16 cellular contexts compared by ENCODE assay signal in genomic region chr1:226972931-226973330, GRCh38. TPM values are rescaled to one million over a fixed set of nuclear protein-coding genes. Genes with fewer than 3 reads are reported as not detected.
A peak's percentile ranks its signal among the peaks of the same experiment; 100 is the strongest.
DNase-seq lines count a peak whose midpoint lies in the region; ATAC-seq and TF ChIP-seq lines count a peak whose summit lies in the region.
"Had no signal": no experiment of that assay in that cellular context is flagged by ENCODE, and none has a peak within 500 bp of the region (broad histone marks: within the 10 kb centered on the region; RNA-seq: fewer than 3 reads in every experiment).

No MANE protein-coding gene starts in this region.

- intact Hi-C loops in spleen (cut with DNase I; ENCODE audit: low total_unique reads) = no loop called here

- H3K27me3 ChIP-seq in layer of hippocampus (ENCODE audit: control insufficient read depth, insufficient read depth, low read length) (no peaks in the 10 kb centered on the region), spleen (replicated peaks in 1 of 7) (no peaks in the 10 kb centered on the region)

- TF ChIP-seq POLR2A in spleen (IDR thresholded peaks at IDR 0.05) = no peak

- ATAC-seq in GM19467 (IDR thresholded peaks at IDR 0.05; ENCODE audit: unreplicated experiment) = no peak
- ATAC-seq: left lobe of liver; stimulated activated naive CD8-positive, alpha-beta T cell treated with anti-CD3 and anti-CD28 coated beads, Interleukin-15, Interleukin-2, amounts not matched to agents 100 U/mL and 50 U/mL, for 24 hours had no signal

- POLR2A ChIA-PET in HEK293T (lab: Yijun Ruan, JAX) = no interaction called here

- H3K9me3 ChIP-seq in spleen = peaks cover 0 to 17% (median 13%) of the 10 kb centered on the region in 8 donors
- H3K9me3 ChIP-seq: SK-N-SH had no signal

- TF ChIP-seq CTCF in coronary artery (IDR thresholded peaks at IDR 0.05) (no peak), spleen (IDR thresholded peaks at IDR 0.05 in 8 of 11, conservative IDR thresholded peaks at IDR 0.05 in 3 of 11) (no peak)

- CTCF ChIA-PET in HEK293T (lab: Yijun Ruan, JAX) = no interaction called here

- no peak overlapping the region for H3K4me3 ChIP-seq in coronary artery
- no peak overlapping the region for H3K4me3 ChIP-seq in spleen

- H3K36me3 ChIP-seq in spleen = peaks cover 0 to 91% (median 11%) of the 10 kb centered on the region in 6 donors

- DNase-seq in HEK293T (ENCODE audit: extremely low spot score) (no peak), coronary artery (ENCODE audit: low spot score) (peak; percentile 66), spleen (no peak), NCI-H1417 (lab: John Stamatoyannopoulos, UW) (no peak), germinal center (ENCODE audit: low spot score) (no peak), cortex of kidney (lab: John Stamatoyannopoulos, UW) (no peak)
- DNase-seq: activated naive CD4-positive, alpha-beta T cell treated with anti-CD3 and anti-CD28 coated beads, Interleukin-2, amount 50 U/mL, for 16 hours; DMS79; KG1; NCI-H1436; stimulated activated naive CD8-positive, alpha-beta T cell treated with anti-CD3 and anti-CD28 coated beads, Interleukin-15, Interleukin-2, amounts not matched to agents 100 U/mL and 50 U/mL, for 24 hours had no signal

- H3K4me1 ChIP-seq in spleen = peaks cover 0 to 27% (median 25%) of the 10 kb centered on the region in 6 donors

- WGBS in spleen, 5 donors = 71 to 86% (median 77%) methylated on average over 6 of the region's 6 CpGs

- H3K27ac ChIP-seq in coronary artery (peak overlapping the region; percentile 87 to 92), layer of hippocampus (ENCODE audit: low read depth, low read length) (peak overlapping the region; percentile 89), spleen (peak overlapping the region in 7 of 8 donors; percentile 56 to 72 (median 64))
- H3K27ac ChIP-seq: epithelial cell of prostate had no signal

TF ChIP-seq in HEK293T, 16 proteins besides CTCF, POLR2A, EP300 and RAD21:
- TF ChIP-seq HDGF (IDR thresholded peaks at IDR 0.05; ENCODE audit: borderline replicate concordance) (0 out of 2 replicates have a peak, but pooled peaks have one; percentile 9), ELF4 (IDR thresholded peaks at IDR 0.05) (no peak), SUZ12 (IDR thresholded peaks at IDR 0.05) (no peak), FOXA1 (IDR thresholded peaks at IDR 0.05) (no peak), CTBP1 (IDR thresholded peaks at IDR 0.05; ENCODE audit: borderline replicate concordance) (no peak), FOXK2 (IDR thresholded peaks at IDR 0.05) (no peak), PKNOX1 (IDR thresholded peaks at IDR 0.05) (no peak)

RNA-seq across cellular contexts. Expression of gene COQ8A, which starts 32.8 kb away (rescaled TPM):
- 10 to 100 TPM; 31.0 to 44.7 (median 38.1) TPM for total RNA-seq in spleen
- 10 to 100 TPM; 44.9 to 59.4 (median 52.4) TPM for polyA plus RNA-seq in spleen
